In genomic region chr18:54882318-54882717, GRCh38 we compare ENCODE assay signal across 36 cellular contexts.
"Had no signal": no experiment of that assay in that cellular context is flagged by ENCODE, and none has a peak within 500 bp of the region (broad histone marks: within the 10 kb centered on the region; RNA-seq: fewer than 3 reads in every experiment).

No MANE protein-coding gene starts in this region.

- H3K9me3 Mint-ChIP-seq: activated CD4-positive, alpha-beta memory T cell treated with anti-CD3 and anti-CD28 coated beads, Interleukin-2, amount 10 ng/mL, durations not matched to agents 7 days and 5 days; activated naive CD4-positive, alpha-beta T cell treated with anti-CD3 and anti-CD28 coated beads, Interleukin-2, amount 10 ng/mL, durations not matched to agents 7 days and 5 days; activated naive CD4-positive, alpha-beta T cell treated with anti-CD3 and anti-CD28 coated beads, Interleukin-2, amount 50 U/mL, for 24 hours; activated naive CD8-positive, alpha-beta T cell treated with anti-CD3 and anti-CD28 coated beads, Interleukin-2, amount 10 ng/mL, durations not matched to agents 7 days and 5 days; activated naive CD8-positive, alpha-beta T cell treated with anti-CD3 and anti-CD28 coated beads, Interleukin-2, amount 50 U/mL, for 24 hours; activated T-cell treated with anti-CD3 and anti-CD28 coated beads, Interleukin-2, amount 50 U/mL, for 24 hours; activated T-helper 2 cell treated with anti-CD3 and anti-CD28 coated beads, Interferon-gamma antibody, Interleukin-2, Interleukin-4, amounts not matched to agents 10 μg/mL and 5 μg/mL and 100 μg/mL, durations not matched to agents 14 hours and 24 hours and 36 hours; T-helper 1 cell treated with Interleukin-12 subunit alpha and Interleukin-12 subunit beta and Interleukin-4 antibody, amounts not matched to agents 30 μg/mL and 1 μg/mL, for 36 hours; T-helper 2 cell treated with Interferon-gamma antibody and Interleukin-4, amounts not matched to agents 5 μg/mL and 100 μg/mL, for 36 hours had no signal

- FAIRE-seq: TTC549 had no signal

- H3K36me3 ChIP-seq: ascending aorta, cardiac muscle cell had no signal

- H3K4me1 ChIP-seq: ascending aorta had no signal

- H3K27me3 Mint-ChIP-seq: activated CD4-positive, alpha-beta memory T cell treated with anti-CD3 and anti-CD28 coated beads, Interleukin-2, amount 10 ng/mL, durations not matched to agents 7 days and 5 days; activated CD4-positive, alpha-beta T cell treated with anti-CD3 and anti-CD28 coated beads for 36 hours; activated CD4-positive, alpha-beta T cell treated with anti-CD3 and anti-CD28 coated beads, Interleukin-2, amount 10 ng/mL, durations not matched to agents 7 days and 5 days; activated CD8-positive, alpha-beta memory T cell treated with anti-CD3 and anti-CD28 coated beads, Interleukin-2, amount 10 ng/mL, durations not matched to agents 7 days and 5 days; activated naive CD4-positive, alpha-beta T cell treated with anti-CD3 and anti-CD28 coated beads, Interleukin-2, amount 10 ng/mL, durations not matched to agents 7 days and 5 days; activated naive CD4-positive, alpha-beta T cell treated with anti-CD3 and anti-CD28 coated beads, Interleukin-2, amount 50 U/mL, for 24 hours; activated naive CD8-positive, alpha-beta T cell treated with anti-CD3 and anti-CD28 coated beads, Interleukin-2, amount 50 U/mL, for 24 hours; activated T-cell treated with anti-CD3 and anti-CD28 coated beads, Interleukin-2, amount 50 U/mL, for 24 hours; brain had no signal

- H3K4me3 Mint-ChIP-seq: activated CD4-positive, alpha-beta memory T cell treated with anti-CD3 and anti-CD28 coated beads, Interleukin-2, amount 10 ng/mL, durations not matched to agents 7 days and 5 days; activated CD4-positive, alpha-beta T cell treated with anti-CD3 and anti-CD28 coated beads for 36 hours; activated CD4-positive, alpha-beta T cell treated with anti-CD3 and anti-CD28 coated beads, Interleukin-2, amount 10 ng/mL, durations not matched to agents 7 days and 5 days; activated CD8-positive, alpha-beta memory T cell treated with anti-CD3 and anti-CD28 coated beads, Interleukin-2, amount 10 ng/mL, durations not matched to agents 7 days and 5 days; activated CD8-positive, alpha-beta T cell treated with anti-CD3 and anti-CD28 coated beads, Interleukin-2, amount 10 ng/mL, durations not matched to agents 7 days and 5 days; activated naive CD4-positive, alpha-beta T cell treated with anti-CD3 and anti-CD28 coated beads, Interleukin-2, amount 10 ng/mL, durations not matched to agents 7 days and 5 days; activated naive CD4-positive, alpha-beta T cell treated with anti-CD3 and anti-CD28 coated beads, Interleukin-2, amount 50 U/mL, for 24 hours; activated naive CD8-positive, alpha-beta T cell; activated naive CD8-positive, alpha-beta T cell treated with anti-CD3 and anti-CD28 coated beads, Interleukin-2, amount 10 ng/mL, durations not matched to agents 7 days and 5 days; activated naive CD8-positive, alpha-beta T cell treated with anti-CD3 and anti-CD28 coated beads, Interleukin-2, amount 50 U/mL, for 24 hours; activated T-cell treated with anti-CD3 and anti-CD28 coated beads, Interleukin-2, amount 50 U/mL, for 24 hours; brain; T-helper 1 cell treated with Interleukin-12 subunit alpha and Interleukin-12 subunit beta and Interleukin-4 antibody, amounts not matched to agents 30 μg/mL and 1 μg/mL, for 36 hours; T-helper 2 cell treated with Interferon-gamma antibody and Interleukin-4, amounts not matched to agents 5 μg/mL and 100 μg/mL, for 36 hours had no signal

- H3K4me1 Mint-ChIP-seq: activated CD4-positive, alpha-beta memory T cell treated with anti-CD3 and anti-CD28 coated beads, Interleukin-2, amount 10 ng/mL, durations not matched to agents 7 days and 5 days; activated CD4-positive, alpha-beta T cell treated with anti-CD3 and anti-CD28 coated beads for 36 hours; activated CD4-positive, alpha-beta T cell treated with anti-CD3 and anti-CD28 coated beads, Interleukin-2, amount 10 ng/mL, durations not matched to agents 7 days and 5 days; activated CD8-positive, alpha-beta memory T cell treated with anti-CD3 and anti-CD28 coated beads, Interleukin-2, amount 10 ng/mL, durations not matched to agents 7 days and 5 days; activated naive CD4-positive, alpha-beta T cell treated with anti-CD3 and anti-CD28 coated beads, Interleukin-2, amount 10 ng/mL, durations not matched to agents 7 days and 5 days; activated naive CD4-positive, alpha-beta T cell treated with anti-CD3 and anti-CD28 coated beads, Interleukin-2, amount 50 U/mL, for 24 hours; activated naive CD8-positive, alpha-beta T cell treated with anti-CD3 and anti-CD28 coated beads, Interleukin-2, amount 10 ng/mL, durations not matched to agents 7 days and 5 days; activated naive CD8-positive, alpha-beta T cell treated with anti-CD3 and anti-CD28 coated beads, Interleukin-2, amount 50 U/mL, for 24 hours had no signal

- H3K27ac Mint-ChIP-seq: activated CD4-positive, alpha-beta memory T cell treated with anti-CD3 and anti-CD28 coated beads, Interleukin-2, amount 10 ng/mL, durations not matched to agents 7 days and 5 days; activated CD4-positive, alpha-beta T cell treated with anti-CD3 and anti-CD28 coated beads for 36 hours; activated CD4-positive, alpha-beta T cell treated with anti-CD3 and anti-CD28 coated beads, Interleukin-2, amount 10 ng/mL, durations not matched to agents 7 days and 5 days; activated CD8-positive, alpha-beta memory T cell treated with anti-CD3 and anti-CD28 coated beads, Interleukin-2, amount 10 ng/mL, durations not matched to agents 7 days and 5 days; activated CD8-positive, alpha-beta T cell treated with anti-CD3 and anti-CD28 coated beads, Interleukin-2, amount 10 ng/mL, durations not matched to agents 7 days and 5 days; activated naive CD4-positive, alpha-beta T cell treated with anti-CD3 and anti-CD28 coated beads, Interleukin-2, amount 10 ng/mL, durations not matched to agents 7 days and 5 days; activated naive CD4-positive, alpha-beta T cell treated with anti-CD3 and anti-CD28 coated beads, Interleukin-2, amount 50 U/mL, for 24 hours; activated naive CD8-positive, alpha-beta T cell; activated naive CD8-positive, alpha-beta T cell treated with anti-CD3 and anti-CD28 coated beads, Interleukin-2, amount 10 ng/mL, durations not matched to agents 7 days and 5 days; activated naive CD8-positive, alpha-beta T cell treated with anti-CD3 and anti-CD28 coated beads, Interleukin-2, amount 50 U/mL, for 24 hours; activated T-cell treated with anti-CD3 and anti-CD28 coated beads, Interleukin-2, amount 50 U/mL, for 24 hours; activated T-helper 2 cell treated with anti-CD3 and anti-CD28 coated beads, Interferon-gamma antibody, Interleukin-2, Interleukin-4, amounts not matched to agents 10 μg/mL and 5 μg/mL and 100 μg/mL, durations not matched to agents 14 hours and 24 hours and 36 hours; brain; T-helper 1 cell treated with Interleukin-12 subunit alpha and Interleukin-12 subunit beta and Interleukin-4 antibody, amounts not matched to agents 30 μg/mL and 1 μg/mL, for 36 hours; T-helper 2 cell treated with Interferon-gamma antibody and Interleukin-4, amounts not matched to agents 5 μg/mL and 100 μg/mL, for 36 hours had no signal

- H3K4me3 ChIP-seq: ascending aorta, cardiac muscle cell had no signal

- H3K9me3 ChIP-seq: ascending aorta had no signal

- H3K27ac ChIP-seq: ascending aorta, cardiac muscle cell, VCaP had no signal

- DNase-seq: activated CD4-positive, alpha-beta memory T cell treated with anti-CD3 and anti-CD28 coated beads, Interleukin-2, amount 10 ng/mL, durations not matched to agents 7 days and 5 days; activated CD4-positive, alpha-beta T cell treated with anti-CD3 and anti-CD28 coated beads for 1 hour; activated CD4-positive, alpha-beta T cell treated with anti-CD3 and anti-CD28 coated beads for 36 hours; activated CD4-positive, alpha-beta T cell treated with anti-CD3 and anti-CD28 coated beads for 48 hours; activated CD4-positive, alpha-beta T cell treated with anti-CD3 and anti-CD28 coated beads, Interleukin-2, amount 10 ng/mL, durations not matched to agents 7 days and 5 days; activated CD4-positive, alpha-beta T cell treated with anti-CD3 and anti-CD28 coated beads, Interleukin-2, amount 50 U/mL, for 48 hours; activated CD4-positive, CD25-positive, alpha-beta regulatory T cell; activated CD8-positive, alpha-beta memory T cell treated with anti-CD3 and anti-CD28 coated beads for 24 hours; activated CD8-positive, alpha-beta memory T cell treated with anti-CD3 and anti-CD28 coated beads, Interleukin-2, amount 10 ng/mL, durations not matched to agents 7 days and 5 days; activated CD8-positive, alpha-beta memory T cell treated with anti-CD3 and anti-CD28 coated beads, Interleukin-2, amount 50 U/mL, for 48 hours; activated CD8-positive, alpha-beta T cell treated with anti-CD3 and anti-CD28 coated beads, Interleukin-2, amount 10 ng/mL, durations not matched to agents 7 days and 5 days; activated effector memory CD4-positive, alpha-beta T cell treated with Interleukin-2 at 50 U/mL for 16 hours; activated gamma-delta T cell; activated naive CD4-positive, alpha-beta T cell treated with anti-CD3 and anti-CD28 coated beads, Interleukin-2, amount 10 ng/mL, durations not matched to agents 7 days and 5 days; activated naive CD4-positive, alpha-beta T cell treated with Interleukin-2 at 50 U/mL for 16 hours; activated naive CD8-positive, alpha-beta T cell treated with anti-CD3 and anti-CD28 coated beads, Interleukin-2, amount 10 ng/mL, durations not matched to agents 7 days and 5 days; activated naive CD8-positive, alpha-beta T cell treated with anti-CD3 and anti-CD28 coated beads, Interleukin-2, amount 50 U/mL, for 24 hours; activated T-cell treated with anti-CD3 and anti-CD28 coated beads, Interleukin-2, amount 50 U/mL, for 24 hours; activated T-cell treated with anti-CD3 and anti-CD28 coated beads, Interleukin-2, amount 50 U/mL, for 48 hours; amygdala; anterior cingulate cortex; caudate nucleus; T-helper 1 cell; T-helper 2 cell; T-helper 9 cell had no signal

- H3K27me3 ChIP-seq: ascending aorta, cardiac muscle cell had no signal

- ATAC-seq: activated CD4-positive, alpha-beta T cell treated with anti-CD3 and anti-CD28 coated beads for 36 hours; activated CD4-positive, CD25-positive, alpha-beta regulatory T cell treated with anti-CD3 and anti-CD28 coated beads, Interleukin-2, amount 50 U/mL, for 24 hours; activated CD8-positive, alpha-beta memory T cell treated with anti-CD3 and anti-CD28 coated beads, Interleukin-2, amount 10 ng/mL, durations not matched to agents 7 days and 5 days; activated CD8-positive, alpha-beta T cell treated with anti-CD3 and anti-CD28 coated beads, Interleukin-2, amount 10 ng/mL, durations not matched to agents 7 days and 5 days; activated naive CD8-positive, alpha-beta T cell treated with anti-CD3 and anti-CD28 coated beads, Interleukin-2, amount 50 U/mL, for 24 hours had no signal

- H3K36me3 Mint-ChIP-seq: activated CD8-positive, alpha-beta memory T cell treated with anti-CD3 and anti-CD28 coated beads, Interleukin-2, amount 10 ng/mL, durations not matched to agents 7 days and 5 days; activated naive CD4-positive, alpha-beta T cell treated with anti-CD3 and anti-CD28 coated beads, Interleukin-2, amount 10 ng/mL, durations not matched to agents 7 days and 5 days; activated naive CD8-positive, alpha-beta T cell; activated naive CD8-positive, alpha-beta T cell treated with anti-CD3 and anti-CD28 coated beads, Interleukin-2, amount 10 ng/mL, durations not matched to agents 7 days and 5 days had no signal
